ENCODE assay signal across 12 cellular contexts in the genomic region with DNA sequence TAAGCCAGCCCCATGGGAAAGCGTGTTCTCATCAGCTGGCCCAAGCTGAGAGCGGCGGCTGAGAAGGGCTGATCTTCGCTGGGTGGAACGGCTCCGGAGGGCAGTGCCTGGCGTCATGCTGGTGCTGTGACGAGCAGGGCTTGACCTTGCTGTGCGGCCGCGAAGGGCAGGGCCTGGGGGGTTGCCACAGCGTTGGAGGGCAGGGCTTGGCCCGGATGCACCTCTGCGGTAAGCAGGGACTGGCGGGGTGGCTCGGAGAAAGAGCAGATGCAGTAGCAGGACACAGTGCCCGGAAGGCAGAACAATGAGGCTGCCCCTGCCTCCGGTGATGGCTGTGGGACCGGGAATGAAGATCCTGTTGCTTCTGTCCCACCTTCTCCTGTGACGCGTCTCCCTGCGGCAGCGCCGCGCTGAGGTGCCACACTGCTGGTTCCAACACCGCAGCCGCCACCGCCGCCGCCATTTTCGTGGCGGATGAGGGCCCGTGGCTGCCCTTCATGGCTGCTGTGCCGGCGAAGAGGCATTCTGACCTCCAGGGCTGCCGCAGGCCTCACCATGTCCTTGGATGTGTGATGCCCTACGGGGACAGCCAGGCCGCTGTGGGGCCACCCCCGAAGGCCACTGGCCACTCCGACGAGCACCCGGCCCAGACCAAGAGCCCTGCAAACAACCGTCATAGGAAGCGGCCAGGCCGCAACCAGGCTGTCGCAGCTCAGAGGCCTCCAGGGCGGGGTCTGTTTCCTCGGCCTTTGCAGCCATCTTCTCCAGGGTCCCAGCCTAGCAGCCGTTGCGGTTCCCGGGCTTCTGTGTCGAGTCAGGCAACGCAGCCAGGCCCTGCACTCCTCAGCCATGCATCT.
"Had no signal": no experiment of that assay in that cellular context is flagged by ENCODE, and none has a peak within 500 bp of the region (broad histone marks: within the 10 kb centered on the region; RNA-seq: fewer than 3 reads in every experiment).

No MANE protein-coding gene starts in this region.

- H3K4me1 ChIP-seq: colonic mucosa, esophagus muscularis mucosa, pancreas, tibial artery, vagina had no signal

- FAIRE-seq: endometrium, pancreas had no signal

- H3K27ac ChIP-seq: cardiac muscle cell, colonic mucosa, esophagus muscularis mucosa, pancreas, tibial artery, vagina had no signal

- DNase-seq: activated CD4-positive, alpha-beta T cell treated with anti-CD3 and anti-CD28 coated beads, Interleukin-2, amount 50 U/mL, for 1 hour; activated CD8-positive, alpha-beta memory T cell treated with anti-CD3 and anti-CD28 coated beads for 24 hours; activated naive CD4-positive, alpha-beta T cell treated with anti-CD3 and anti-CD28 coated beads, Interleukin-2, amount 10 ng/mL, durations not matched to agents 7 days and 5 days; colonic mucosa; islet precursor cell; SW 1271; tibial artery had no signal

- H3K9me3 ChIP-seq: colonic mucosa, pancreas, tibial artery, vagina had no signal

- H3K4me3 ChIP-seq: cardiac muscle cell, colonic mucosa, esophagus muscularis mucosa, pancreas, tibial artery, vagina had no signal

- H3K27me3 ChIP-seq: cardiac muscle cell, colonic mucosa, esophagus muscularis mucosa, pancreas, tibial artery, vagina had no signal

- H3K36me3 ChIP-seq: cardiac muscle cell, colonic mucosa, esophagus muscularis mucosa, pancreas, tibial artery, vagina had no signal
